ENCODE assay signal across 2 cellular contexts in genomic region chr10:128626397-128627060, GRCh38.
TF ChIP-seq lines count a peak whose summit lies in the region.

No MANE protein-coding gene starts in this region.

TF ChIP-seq in IMR-90, 13 proteins besides CTCF, POLR2A, EP300 and RAD21 (continued from another document):
- TF ChIP-seq, protein P1, sequence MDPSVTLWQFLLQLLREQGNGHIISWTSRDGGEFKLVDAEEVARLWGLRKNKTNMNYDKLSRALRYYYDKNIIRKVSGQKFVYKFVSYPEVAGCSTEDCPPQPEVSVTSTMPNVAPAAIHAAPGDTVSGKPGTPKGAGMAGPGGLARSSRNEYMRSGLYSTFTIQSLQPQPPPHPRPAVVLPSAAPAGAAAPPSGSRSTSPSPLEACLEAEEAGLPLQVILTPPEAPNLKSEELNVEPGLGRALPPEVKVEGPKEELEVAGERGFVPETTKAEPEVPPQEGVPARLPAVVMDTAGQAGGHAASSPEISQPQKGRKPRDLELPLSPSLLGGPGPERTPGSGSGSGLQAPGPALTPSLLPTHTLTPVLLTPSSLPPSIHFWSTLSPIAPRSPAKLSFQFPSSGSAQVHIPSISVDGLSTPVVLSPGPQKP (IDR thresholded peaks at IDR 0.05; ENCODE audit: borderline replicate concordance, low read depth, low read length), result no peak
- no peak for TF ChIP-seq MAZ (IDR thresholded peaks at IDR 0.05; ENCODE audit: borderline replicate concordance, low read depth, low read length)
- TF ChIP-seq, protein P2, sequence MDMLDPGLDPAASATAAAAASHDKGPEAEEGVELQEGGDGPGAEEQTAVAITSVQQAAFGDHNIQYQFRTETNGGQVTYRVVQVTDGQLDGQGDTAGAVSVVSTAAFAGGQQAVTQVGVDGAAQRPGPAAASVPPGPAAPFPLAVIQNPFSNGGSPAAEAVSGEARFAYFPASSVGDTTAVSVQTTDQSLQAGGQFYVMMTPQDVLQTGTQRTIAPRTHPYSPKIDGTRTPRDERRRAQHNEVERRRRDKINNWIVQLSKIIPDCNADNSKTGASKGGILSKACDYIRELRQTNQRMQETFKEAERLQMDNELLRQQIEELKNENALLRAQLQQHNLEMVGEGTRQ (IDR thresholded peaks at IDR 0.05; ENCODE audit: low read depth, low read length), result no peak
- no peak for TF ChIP-seq CHD1 (IDR thresholded peaks at IDR 0.05; ENCODE audit: low read depth, low read length)
- no peak for TF ChIP-seq FOS (IDR thresholded peaks at IDR 0.05; ENCODE audit: low read depth, low read length)
- no peak for TF ChIP-seq CEBPB (IDR thresholded peaks at IDR 0.05; ENCODE audit: low read depth, low read length)
- no peak for TF ChIP-seq NFE2L2 (IDR thresholded peaks at IDR 0.05; ENCODE audit: low read depth, low read length)
- TF ChIP-seq SMC3 (IDR thresholded peaks at IDR 0.05; ENCODE audit: low read depth, low read length), result no peak
- TF ChIP-seq BHLHE40 (IDR thresholded peaks at IDR 0.05; ENCODE audit: low read depth, low read length), result no peak
- TF ChIP-seq RCOR1 (IDR thresholded peaks at IDR 0.05; ENCODE audit: insufficient replicate concordance, low read length), result no peak
- no peak for TF ChIP-seq MAFK (IDR thresholded peaks at IDR 0.05; ENCODE audit: low read depth, low read length)

TF ChIP-seq in H1, 55 proteins besides CTCF, POLR2A, EP300 and RAD21 (continued from another document):
- TF ChIP-seq NANOG (IDR thresholded peaks at IDR 0.05; ENCODE audit: insufficient read depth, low read depth, low read length, poor library complexity, severe bottlenecking), result no peak
- no peak for TF ChIP-seq RFX5 (IDR thresholded peaks at IDR 0.05; ENCODE audit: borderline replicate concordance, low read depth, low read length)
- peak; percentile 81 for TF ChIP-seq TEAD4 (IDR thresholded peaks at IDR 0.05; ENCODE audit: low read depth, low read length)
- TF ChIP-seq, protein P3, sequence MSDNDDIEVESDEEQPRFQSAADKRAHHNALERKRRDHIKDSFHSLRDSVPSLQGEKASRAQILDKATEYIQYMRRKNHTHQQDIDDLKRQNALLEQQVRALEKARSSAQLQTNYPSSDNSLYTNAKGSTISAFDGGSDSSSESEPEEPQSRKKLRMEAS (IDR thresholded peaks at IDR 0.05), result peak; percentile 25; the same call in 1 of the 2 replicates
- no peak for TF ChIP-seq ASH2L (IDR thresholded peaks at IDR 0.05; ENCODE audit: low read length)
- TF ChIP-seq TCF12 (IDR thresholded peaks at IDR 0.05; ENCODE audit: low read depth, low read length), result no peak
- TF ChIP-seq SP1 (IDR thresholded peaks at IDR 0.05; ENCODE audit: low read depth, low read length), result peak; percentile 65
- TF ChIP-seq GTF2F1 (IDR thresholded peaks at IDR 0.05; ENCODE audit: borderline replicate concordance, low read depth, low read length), result no peak
- no peak for TF ChIP-seq RNF2 (IDR thresholded peaks at IDR 0.05; ENCODE audit: borderline replicate concordance, low read depth, low read length, missing control alignments, poor library complexity, severe bottlenecking)
- TF ChIP-seq E2F6 (IDR thresholded peaks at IDR 0.05), result no peak
- no peak for TF ChIP-seq HDAC2 (IDR thresholded peaks at IDR 0.05; ENCODE audit: borderline replicate concordance in 1 of 2, low read depth in 2 of 2, low read length in 2 of 2)
TF ChIP-seq in H1: peak in this region for 5.
